ENCODE assay signal across 1 cellular context in the genomic region with DNA sequence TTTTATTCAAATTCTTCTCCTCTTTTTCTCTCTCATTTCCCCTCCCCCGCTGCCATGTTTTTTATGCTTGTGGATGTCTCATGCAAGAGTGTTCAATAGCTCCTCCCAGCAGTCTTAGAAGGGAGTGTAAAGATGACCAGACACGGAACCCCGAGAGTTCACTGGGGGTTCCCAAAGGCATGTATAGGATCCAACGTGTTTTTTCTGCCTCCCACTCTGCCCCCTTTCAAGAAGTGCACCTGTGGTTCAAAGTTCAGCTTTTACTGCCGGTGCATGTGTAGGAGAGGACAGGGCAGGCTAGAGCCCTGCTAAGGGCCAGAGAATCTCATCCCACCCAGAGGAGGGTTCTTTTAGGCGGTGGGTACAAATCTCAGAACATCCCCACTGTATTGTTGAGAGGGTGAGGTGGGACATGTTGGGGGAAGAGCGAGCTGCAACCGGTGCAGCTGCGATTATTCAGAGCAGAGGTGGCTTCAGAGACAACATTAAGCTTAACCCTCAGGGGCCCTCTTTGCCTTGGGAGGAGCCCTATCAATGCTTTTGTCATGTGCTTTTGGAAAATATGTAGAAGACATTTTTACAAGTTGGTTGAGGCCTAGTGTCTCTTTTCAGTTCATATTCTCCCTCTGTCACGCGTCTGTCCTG.
TF ChIP-seq lines count a peak whose summit lies in the region.

No MANE protein-coding gene starts in this region.

TF ChIP-seq in IMR-90, 13 proteins besides CTCF, POLR2A, EP300 and RAD21:
- TF ChIP-seq MAFK (IDR thresholded peaks at IDR 0.05; ENCODE audit: low read depth, low read length) (no peak), MAZ (IDR thresholded peaks at IDR 0.05; ENCODE audit: borderline replicate concordance, low read depth, low read length) (no peak), CEBPB (IDR thresholded peaks at IDR 0.05; ENCODE audit: low read depth, low read length) (no peak), MXI1 (IDR thresholded peaks at IDR 0.05; ENCODE audit: borderline replicate concordance, low read depth, low read length) (no peak), RCOR1 (IDR thresholded peaks at IDR 0.05; ENCODE audit: insufficient replicate concordance, low read length) (no peak), SMC3 (IDR thresholded peaks at IDR 0.05; ENCODE audit: low read depth, low read length) (no peak), FOS (IDR thresholded peaks at IDR 0.05; ENCODE audit: low read depth, low read length) (no peak), NFE2L2 (IDR thresholded peaks at IDR 0.05; ENCODE audit: low read depth, low read length) (no peak), BHLHE40 (IDR thresholded peaks at IDR 0.05; ENCODE audit: low read depth, low read length) (no peak), USF2 (IDR thresholded peaks at IDR 0.05; ENCODE audit: low read depth, low read length) (no peak), CHD1 (IDR thresholded peaks at IDR 0.05; ENCODE audit: low read depth, low read length) (no peak), RFX5 (IDR thresholded peaks at IDR 0.05; ENCODE audit: low read depth, low read length) (no peak)
- TF ChIP-seq, protein P1, sequence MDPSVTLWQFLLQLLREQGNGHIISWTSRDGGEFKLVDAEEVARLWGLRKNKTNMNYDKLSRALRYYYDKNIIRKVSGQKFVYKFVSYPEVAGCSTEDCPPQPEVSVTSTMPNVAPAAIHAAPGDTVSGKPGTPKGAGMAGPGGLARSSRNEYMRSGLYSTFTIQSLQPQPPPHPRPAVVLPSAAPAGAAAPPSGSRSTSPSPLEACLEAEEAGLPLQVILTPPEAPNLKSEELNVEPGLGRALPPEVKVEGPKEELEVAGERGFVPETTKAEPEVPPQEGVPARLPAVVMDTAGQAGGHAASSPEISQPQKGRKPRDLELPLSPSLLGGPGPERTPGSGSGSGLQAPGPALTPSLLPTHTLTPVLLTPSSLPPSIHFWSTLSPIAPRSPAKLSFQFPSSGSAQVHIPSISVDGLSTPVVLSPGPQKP (IDR thresholded peaks at IDR 0.05; ENCODE audit: borderline replicate concordance, low read depth, low read length): no peak
